ENCODE assay signal across 34 cellular contexts in genomic region chr10:127234306-127234800, GRCh38. TPM values are rescaled to one million over a fixed set of nuclear protein-coding genes. Genes with fewer than 3 reads are reported as not detected.
"Had no signal": no experiment of that assay in that cellular context is flagged by ENCODE, and none has a peak within 500 bp of the region (broad histone marks: within the 10 kb centered on the region; RNA-seq: fewer than 3 reads in every experiment).

No MANE protein-coding gene starts in this region.

- H3K27ac ChIP-seq: ascending aorta, body of pancreas, esophagus muscularis mucosa, WERI-Rb-1 had no signal

- H3K36me3 ChIP-seq: ascending aorta, esophagus muscularis mucosa, WERI-Rb-1 had no signal

- H3K36me3 Mint-ChIP-seq: activated CD4-positive, alpha-beta memory T cell treated with anti-CD3 and anti-CD28 coated beads for 36 hours; activated CD8-positive, alpha-beta memory T cell treated with anti-CD3 and anti-CD28 coated beads, Interleukin-2, amount 10 ng/mL, durations not matched to agents 7 days and 5 days; activated naive CD4-positive, alpha-beta T cell treated with anti-CD3 and anti-CD28 coated beads, Interleukin-2, amount 50 U/mL, for 24 hours; activated naive CD8-positive, alpha-beta T cell treated with anti-CD3 and anti-CD28 coated beads for 36 hours had no signal

- ATAC-seq: activated CD4-positive, alpha-beta T cell treated with anti-CD3 and anti-CD28 coated beads for 36 hours; activated CD4-positive, CD25-positive, alpha-beta regulatory T cell treated with anti-CD3 and anti-CD28 coated beads, Interleukin-2, amount 50 U/mL, for 24 hours; activated CD8-positive, alpha-beta memory T cell treated with anti-CD3 and anti-CD28 coated beads, Interleukin-2, amount 10 ng/mL, durations not matched to agents 7 days and 5 days; activated CD8-positive, alpha-beta T cell treated with anti-CD3 and anti-CD28 coated beads, Interleukin-2, amount 10 ng/mL, durations not matched to agents 7 days and 5 days; activated naive CD8-positive, alpha-beta T cell treated with anti-CD3 and anti-CD28 coated beads, Interleukin-2, amount 50 U/mL, for 24 hours; body of pancreas; effector memory CD8-positive, alpha-beta T cell; T-helper 17 cell had no signal

- H3K4me3 Mint-ChIP-seq: activated B cell treated with CpG ODN at 0.5 μM for 24 hours; activated CD4-positive, alpha-beta memory T cell treated with anti-CD3 and anti-CD28 coated beads for 36 hours; activated CD4-positive, alpha-beta T cell treated with anti-CD3 and anti-CD28 coated beads for 36 hours; activated CD4-positive, alpha-beta T cell treated with anti-CD3 and anti-CD28 coated beads, Interleukin-2, amount 10 ng/mL, durations not matched to agents 24 days and 14 days; activated CD8-positive, alpha-beta memory T cell treated with anti-CD3 and anti-CD28 coated beads, Interleukin-2, amount 10 ng/mL, durations not matched to agents 7 days and 5 days; activated CD8-positive, alpha-beta T cell treated with anti-CD3 and anti-CD28 coated beads, Interleukin-2, amount 10 ng/mL, durations not matched to agents 7 days and 5 days; activated naive CD4-positive, alpha-beta T cell treated with anti-CD3 and anti-CD28 coated beads for 36 hours; activated naive CD4-positive, alpha-beta T cell treated with anti-CD3 and anti-CD28 coated beads, Interleukin-2, amount 50 U/mL, for 24 hours; activated naive CD8-positive, alpha-beta T cell treated with anti-CD3 and anti-CD28 coated beads for 36 hours; activated naive CD8-positive, alpha-beta T cell treated with anti-CD3 and anti-CD28 coated beads, Interleukin-2, amount 50 U/mL, for 24 hours; activated T-helper 1 cell treated with anti-CD3 and anti-CD28 coated beads, Interleukin-12 subunit alpha, Interleukin-12 subunit beta, Interleukin-2, Interleukin-4 antibody, amounts not matched to agents 30 ng/mL and 10 ng/mL and 1 ng/mL, durations not matched to agents 14 hours and 24 hours and 36 hours; effector memory CD8-positive, alpha-beta T cell; T-helper 17 cell; T-helper 2 cell treated with Interferon-gamma antibody and Interleukin-4, amounts not matched to agents 5 μg/mL and 100 μg/mL, for 36 hours had no signal

- H3K9me3 Mint-ChIP-seq: activated B cell treated with CpG ODN at 0.5 μM for 24 hours; activated CD4-positive, alpha-beta memory T cell treated with anti-CD3 and anti-CD28 coated beads for 36 hours; activated CD4-positive, alpha-beta T cell treated with anti-CD3 and anti-CD28 coated beads, Interleukin-2, amount 10 ng/mL, durations not matched to agents 24 days and 14 days; activated naive CD4-positive, alpha-beta T cell treated with anti-CD3 and anti-CD28 coated beads for 36 hours; activated naive CD4-positive, alpha-beta T cell treated with anti-CD3 and anti-CD28 coated beads, Interleukin-2, amount 50 U/mL, for 24 hours; activated naive CD8-positive, alpha-beta T cell treated with anti-CD3 and anti-CD28 coated beads for 36 hours; activated naive CD8-positive, alpha-beta T cell treated with anti-CD3 and anti-CD28 coated beads, Interleukin-2, amount 50 U/mL, for 24 hours; activated T-helper 1 cell treated with anti-CD3 and anti-CD28 coated beads, Interleukin-12 subunit alpha, Interleukin-12 subunit beta, Interleukin-2, Interleukin-4 antibody, amounts not matched to agents 30 ng/mL and 10 ng/mL and 1 ng/mL, durations not matched to agents 14 hours and 24 hours and 36 hours; activated T-helper 2 cell treated with anti-CD3 and anti-CD28 coated beads, Interferon-gamma antibody, Interleukin-2, Interleukin-4, amounts not matched to agents 10 μg/mL and 5 μg/mL and 100 μg/mL, durations not matched to agents 14 hours and 24 hours and 36 hours; T-helper 2 cell treated with Interferon-gamma antibody and Interleukin-4, amounts not matched to agents 5 μg/mL and 100 μg/mL, for 36 hours had no signal

- H3K4me1 ChIP-seq: ascending aorta, body of pancreas, esophagus muscularis mucosa had no signal

- H3K27me3 ChIP-seq: ascending aorta, body of pancreas, esophagus muscularis mucosa had no signal

- H3K4me1 Mint-ChIP-seq: activated B cell treated with CpG ODN at 0.5 μM for 24 hours; activated CD4-positive, alpha-beta T cell treated with anti-CD3 and anti-CD28 coated beads for 36 hours; activated CD4-positive, alpha-beta T cell treated with anti-CD3 and anti-CD28 coated beads, Interleukin-2, amount 10 ng/mL, durations not matched to agents 24 days and 14 days; activated CD8-positive, alpha-beta memory T cell treated with anti-CD3 and anti-CD28 coated beads, Interleukin-2, amount 10 ng/mL, durations not matched to agents 7 days and 5 days; activated naive CD4-positive, alpha-beta T cell treated with anti-CD3 and anti-CD28 coated beads, Interleukin-2, amount 50 U/mL, for 24 hours; activated naive CD8-positive, alpha-beta T cell treated with anti-CD3 and anti-CD28 coated beads for 36 hours; activated naive CD8-positive, alpha-beta T cell treated with anti-CD3 and anti-CD28 coated beads, Interleukin-2, amount 50 U/mL, for 24 hours; T-helper 17 cell had no signal

- DNase-seq: activated B cell treated with CpG ODN at 0.5 μM for 24 hours; activated CD4-positive, alpha-beta memory T cell treated with anti-CD3 and anti-CD28 coated beads for 36 hours; activated CD4-positive, alpha-beta T cell treated with anti-CD3 and anti-CD28 coated beads for 36 hours; activated CD4-positive, alpha-beta T cell treated with anti-CD3 and anti-CD28 coated beads, Interleukin-2, amount 10 ng/mL, durations not matched to agents 24 days and 14 days; activated CD8-positive, alpha-beta memory T cell treated with anti-CD3 and anti-CD28 coated beads, Interleukin-2, amount 10 ng/mL, durations not matched to agents 7 days and 5 days; activated CD8-positive, alpha-beta memory T cell treated with anti-CD3 and anti-CD28 coated beads, Interleukin-2, amount 50 U/mL, for 4 hours; activated CD8-positive, alpha-beta T cell treated with anti-CD3 and anti-CD28 coated beads, Interleukin-2, amount 10 ng/mL, durations not matched to agents 7 days and 5 days; activated effector memory CD4-positive, alpha-beta T cell treated with anti-CD3 and anti-CD28 coated beads, Interleukin-2, amount 50 U/mL, for 16 hours; activated naive CD4-positive, alpha-beta T cell treated with anti-CD3 and anti-CD28 coated beads for 36 hours; activated naive CD8-positive, alpha-beta T cell treated with anti-CD3 and anti-CD28 coated beads for 36 hours; activated naive CD8-positive, alpha-beta T cell treated with anti-CD3 and anti-CD28 coated beads, Interleukin-2, amount 50 U/mL, for 24 hours; activated T-cell treated with anti-CD3 and anti-CD28 coated beads, Interleukin-2, amount 50 U/mL, for 1 hour; activated T-cell treated with anti-CD3 and anti-CD28 coated beads, Interleukin-2, amount 50 U/mL, for 48 hours; body of pancreas; caudate nucleus; cortex of kidney; dermis blood vessel endothelial cell; effector CD4-positive, alpha-beta T cell; effector memory CD8-positive, alpha-beta T cell; erythroblast; foreskin melanocyte; head of caudate nucleus; T-helper 1 cell; T-helper 17 cell; T1000; WERI-Rb-1 had no signal

- H3K27ac Mint-ChIP-seq: activated B cell treated with CpG ODN at 0.5 μM for 24 hours; activated CD4-positive, alpha-beta memory T cell treated with anti-CD3 and anti-CD28 coated beads for 36 hours; activated CD4-positive, alpha-beta T cell treated with anti-CD3 and anti-CD28 coated beads for 36 hours; activated CD4-positive, alpha-beta T cell treated with anti-CD3 and anti-CD28 coated beads, Interleukin-2, amount 10 ng/mL, durations not matched to agents 24 days and 14 days; activated CD8-positive, alpha-beta memory T cell treated with anti-CD3 and anti-CD28 coated beads, Interleukin-2, amount 10 ng/mL, durations not matched to agents 7 days and 5 days; activated CD8-positive, alpha-beta T cell treated with anti-CD3 and anti-CD28 coated beads, Interleukin-2, amount 10 ng/mL, durations not matched to agents 7 days and 5 days; activated naive CD4-positive, alpha-beta T cell treated with anti-CD3 and anti-CD28 coated beads for 36 hours; activated naive CD4-positive, alpha-beta T cell treated with anti-CD3 and anti-CD28 coated beads, Interleukin-2, amount 50 U/mL, for 24 hours; activated naive CD8-positive, alpha-beta T cell treated with anti-CD3 and anti-CD28 coated beads for 36 hours; activated naive CD8-positive, alpha-beta T cell treated with anti-CD3 and anti-CD28 coated beads, Interleukin-2, amount 50 U/mL, for 24 hours; activated T-helper 1 cell treated with anti-CD3 and anti-CD28 coated beads, Interleukin-12 subunit alpha, Interleukin-12 subunit beta, Interleukin-2, Interleukin-4 antibody, amounts not matched to agents 30 ng/mL and 10 ng/mL and 1 ng/mL, durations not matched to agents 14 hours and 24 hours and 36 hours; activated T-helper 2 cell treated with anti-CD3 and anti-CD28 coated beads, Interferon-gamma antibody, Interleukin-2, Interleukin-4, amounts not matched to agents 10 μg/mL and 5 μg/mL and 100 μg/mL, durations not matched to agents 14 hours and 24 hours and 36 hours; effector memory CD8-positive, alpha-beta T cell; T-helper 17 cell; T-helper 2 cell treated with Interferon-gamma antibody and Interleukin-4, amounts not matched to agents 5 μg/mL and 100 μg/mL, for 36 hours had no signal

- H3K9me3 ChIP-seq: ascending aorta, body of pancreas, esophagus muscularis mucosa had no signal

- H3K4me3 ChIP-seq: ascending aorta, body of pancreas, esophagus muscularis mucosa had no signal

- H3K27me3 Mint-ChIP-seq: activated B cell treated with CpG ODN at 0.5 μM for 24 hours; activated CD8-positive, alpha-beta memory T cell treated with anti-CD3 and anti-CD28 coated beads, Interleukin-2, amount 10 ng/mL, durations not matched to agents 7 days and 5 days; activated naive CD8-positive, alpha-beta T cell treated with anti-CD3 and anti-CD28 coated beads for 36 hours; activated naive CD8-positive, alpha-beta T cell treated with anti-CD3 and anti-CD28 coated beads, Interleukin-2, amount 50 U/mL, for 24 hours had no signal

RNA-seq across cellular contexts. Expression of gene INSYN2A, which starts 38.0 kb away (rescaled TPM):
- total RNA-seq: activated B cell treated with CpG ODN at 0.5 μM for 24 hours; activated CD4-positive, alpha-beta memory T cell treated with anti-CD3 and anti-CD28 coated beads for 36 hours; activated CD4-positive, alpha-beta T cell treated with anti-CD3 and anti-CD28 coated beads for 36 hours; activated CD4-positive, alpha-beta T cell treated with anti-CD3 and anti-CD28 coated beads, Interleukin-2, amount 10 ng/mL, durations not matched to agents 24 days and 14 days; activated CD8-positive, alpha-beta memory T cell treated with anti-CD3 and anti-CD28 coated beads for 36 hours; activated CD8-positive, alpha-beta memory T cell treated with anti-CD3 and anti-CD28 coated beads, Interleukin-2, amount 10 ng/mL, durations not matched to agents 7 days and 5 days; activated CD8-positive, alpha-beta T cell treated with anti-CD3 and anti-CD28 coated beads, Interleukin-2, amount 10 ng/mL, durations not matched to agents 7 days and 5 days; activated naive CD4-positive, alpha-beta T cell treated with anti-CD3 and anti-CD28 coated beads for 36 hours; activated naive CD8-positive, alpha-beta T cell treated with anti-CD3 and anti-CD28 coated beads for 36 hours; activated T-helper 1 cell treated with anti-CD3 and anti-CD28 coated beads, Interleukin-12 subunit alpha, Interleukin-12 subunit beta, Interleukin-2, Interleukin-4 antibody, amounts not matched to agents 30 ng/mL and 10 ng/mL and 1 ng/mL, durations not matched to agents 14 hours and 24 hours and 36 hours; activated T-helper 2 cell treated with anti-CD3 and anti-CD28 coated beads, Interferon-gamma antibody, Interleukin-2, Interleukin-4, amounts not matched to agents 10 μg/mL and 5 μg/mL and 100 μg/mL, durations not matched to agents 14 hours and 24 hours and 36 hours; ascending aorta; body of pancreas; dermis blood vessel endothelial cell; T-helper 17 cell had no signal
